ENCODE assay signal across 8 cellular contexts in the genomic region with DNA sequence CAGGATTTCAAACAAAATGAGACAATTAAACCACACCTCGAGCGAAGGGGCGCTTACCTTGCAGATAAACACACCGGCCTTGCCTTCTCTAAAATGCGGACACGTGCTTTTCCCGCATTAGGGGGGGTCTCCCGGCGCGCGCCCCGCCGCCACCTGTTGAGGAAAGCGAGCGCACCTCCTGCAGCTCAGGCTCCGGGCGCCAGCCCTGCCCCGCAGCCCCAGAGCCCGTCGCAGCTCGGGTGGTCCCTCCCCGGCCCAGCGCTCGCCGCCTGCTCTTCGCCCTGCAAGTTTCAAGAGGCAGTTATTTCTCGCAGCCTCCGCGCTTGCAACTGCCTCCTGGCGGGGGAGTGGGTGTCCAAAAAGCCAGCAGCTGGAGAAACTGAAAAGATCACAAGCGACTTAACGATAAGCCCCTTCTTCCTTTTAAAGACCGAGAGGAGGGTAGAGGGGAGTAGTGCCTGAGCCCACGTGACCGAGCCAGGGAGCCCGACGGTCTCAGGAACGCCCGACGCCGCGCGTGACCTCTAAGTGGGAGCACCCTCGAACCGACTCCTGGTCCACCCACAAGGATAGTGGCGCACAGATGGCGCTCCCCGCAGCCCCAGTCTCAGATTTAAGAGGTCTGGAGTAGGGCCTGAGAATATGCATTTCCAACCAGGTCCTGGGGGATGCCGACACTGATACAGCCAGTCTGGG. TPM values are rescaled to one million over a fixed set of nuclear protein-coding genes. Genes with fewer than 3 reads are reported as not detected.
DNase-seq lines count a peak whose midpoint lies in the region; ATAC-seq and TF ChIP-seq lines count a peak whose summit lies in the region.

A gene (minus strand): TSS at position 396 of the 696 bp plus-strand sequence. CDS start 11,386 bp downstream, outside the sequence.

- peak; percentile 66 to 80 (median 72) for ATAC-seq in heart right ventricle

- WGBS in heart right ventricle, 2 donors: 1 to 3% methylated on average over 49 of the region's 49 CpGs

- H3K9me3 ChIP-seq in heart right ventricle: no peaks in the 10 kb centered on the region

- CTCF ChIA-PET in HEK293T (lab: Yijun Ruan, JAX): interaction anchor here (0.6 to 3.2 kb wide), 10 partner anchors 9 to 659 kb away, joined by 3 to 25 read pairs (median 4); no protein-coding TSS in a partner anchor

- H3K27ac ChIP-seq in heart right ventricle: no peak within 1 kb of the TSS

- TF ChIP-seq CTCF in heart right ventricle (IDR thresholded peaks at IDR 0.05): peak in 4 of 9 donors; percentile 22 to 33 (median 28)

- POLR2A ChIA-PET in HEK293T (lab: Yijun Ruan, JAX): no interaction called here

- DNase-seq in NCI-H187 (lab: John Stamatoyannopoulos, UW): peak; percentile 18 to 51
- no peak for DNase-seq in NCI-H187 treated with DMSO at 0.1 percent for 48 hours (lab: John Stamatoyannopoulos, UW)
- DNase-seq in HEK293T (ENCODE audit: extremely low spot score): peak; percentile 56
- DNase-seq in NCI-H2227 (lab: John Stamatoyannopoulos, UW; ENCODE audit: unreplicated experiment): peak; percentile 40
- peak; percentile 24 for DNase-seq in activated naive CD4-positive, alpha-beta T cell treated with Interleukin-2 at 50 U/mL for 16 hours
- peak in 1 of 2 donors; percentile 29 for DNase-seq in heart right ventricle
- peak; percentile 78 for DNase-seq in retina
- DNase-seq in NCI-H2081 treated with DMSO at 0.1 percent for 48 hours (lab: John Stamatoyannopoulos, UW): no peak

- no peaks in the 10 kb centered on the region for H3K36me3 ChIP-seq in heart right ventricle

- peaks cover 0 to 51% (median 24%) of the 10 kb centered on the region in 7 donors for H3K27me3 ChIP-seq in heart right ventricle

- H3K4me1 ChIP-seq in heart right ventricle: peaks cover 0 to 20% (median 11%) of the 10 kb centered on the region in 9 donors

- intact Hi-C loops in heart right ventricle (cut with DNase I): loop anchor here in 8 of 10 donors (5.0 to 10.0 kb wide), 9 partner anchors 129 to 489 kb away; no protein-coding TSS in a partner anchor

- peak within 1 kb of the TSS; percentile 18 to 57 (median 51) for H3K4me3 ChIP-seq in heart right ventricle

TF ChIP-seq in HEK293T, 16 proteins besides CTCF, POLR2A, EP300 and RAD21:
- no peak for TF ChIP-seq TARDBP (IDR thresholded peaks at IDR 0.05)
- peak; percentile 82 for TF ChIP-seq L3MBTL2 (conservative IDR thresholded peaks at IDR 0.05)
- TF ChIP-seq NFRKB (IDR thresholded peaks at IDR 0.05): no peak

RNA-seq across cellular contexts. Expression of the gene that starts here (rescaled TPM):
- 1 to 10 TPM in 4 of 10 donors, under 1 TPM in 6; 0.23 to 1.6 (median 0.88) TPM for total RNA-seq in heart right ventricle
- polyA plus RNA-seq in heart right ventricle: under 1 TPM; 0.12 to 0.15 TPM

Comparison
In these comparisons a context has a peak if more than half of its experiments do, and no peak if none do; other contexts are left out.
1. DNase-seq: peak in NCI-H187 (2 of 2), HEK293T (single experiment), NCI-H2227 (single experiment), activated naive CD4-positive, alpha-beta T cell treated with Interleukin-2 at 50 U/mL for 16 hours (single experiment) and retina (single experiment); none in NCI-H187 treated with DMSO at 0.1 percent for 48 hours (single experiment) and NCI-H2081 treated with DMSO at 0.1 percent for 48 hours (single experiment).